20 cellular contexts compared by ENCODE assay signal in genomic region chr16:69116911-69117310, GRCh38. TPM values are rescaled to one million over a fixed set of nuclear protein-coding genes. Genes with fewer than 3 reads are reported as not detected.
DNase-seq lines count a peak whose midpoint lies in the region; ATAC-seq, FAIRE-seq and TF ChIP-seq lines count a peak whose summit lies in the region.
"Had no signal": no experiment of that assay in that cellular context is flagged by ENCODE, and none has a peak within 500 bp of the region (broad histone marks: within the 10 kb centered on the region; RNA-seq: fewer than 3 reads in every experiment).

No MANE protein-coding gene starts in this region.

- H3K27me3 ChIP-seq in stomach (no peaks in the 10 kb centered on the region), colonic mucosa (no peaks in the 10 kb centered on the region)

- H3K27me3 Mint-ChIP-seq in activated naive CD8-positive, alpha-beta T cell treated with anti-CD3 and anti-CD28 coated beads, Interleukin-2, amount 10 ng/mL, durations not matched to agents 7 days and 5 days: no peaks in the 10 kb centered on the region
- H3K27me3 Mint-ChIP-seq in activated naive CD8-positive, alpha-beta T cell treated with anti-CD3 and anti-CD28 coated beads for 36 hours: no peaks in the 10 kb centered on the region
- H3K27me3 Mint-ChIP-seq: B cell had no signal

- 68 to 78% (median 72%) methylated on average over 6 of the region's 6 CpGs for WGBS in stomach, 5 donors

- FAIRE-seq in D721Med (lab: Jason Lieb, UNC): no peak
- FAIRE-seq: G401.6, GM19239, K562 had no signal

- peaks cover 24% of the 10 kb centered on the region for H3K36me3 Mint-ChIP-seq in activated naive CD8-positive, alpha-beta T cell treated with anti-CD3 and anti-CD28 coated beads, Interleukin-2, amount 10 ng/mL, durations not matched to agents 7 days and 5 days
- H3K36me3 Mint-ChIP-seq in activated naive CD8-positive, alpha-beta T cell treated with anti-CD3 and anti-CD28 coated beads for 36 hours: peaks cover 12% of the 10 kb centered on the region

- no peak overlapping the region for H3K9ac ChIP-seq in colonic mucosa (ENCODE audit: low read depth in 2 of 2, low read length in 2 of 2)

- intact Hi-C loops in stomach (cut with DNase I; ENCODE audit: low total_unique reads) (no loop called here), colonic mucosa (cut with DNase I) (no loop called here)

- TF ChIP-seq EP300 in stomach (IDR thresholded peaks at IDR 0.05): no peak

- no peak overlapping the region for H3K4me3 Mint-ChIP-seq in activated naive CD8-positive, alpha-beta T cell treated with anti-CD3 and anti-CD28 coated beads, Interleukin-2, amount 10 ng/mL, durations not matched to agents 7 days and 5 days
- no peak overlapping the region for H3K4me3 Mint-ChIP-seq in activated naive CD8-positive, alpha-beta T cell treated with anti-CD3 and anti-CD28 coated beads for 36 hours
- H3K4me3 Mint-ChIP-seq: B cell had no signal

- no peak for TF ChIP-seq POLR2A in stomach (IDR thresholded peaks at IDR 0.05)

- POLR2A ChIA-PET in activated naive CD8-positive, alpha-beta T cell treated with anti-CD3 and anti-CD28 coated beads, Interleukin-2, amount 10 ng/mL, durations not matched to agents 7 days and 5 days (lab: Charles Lee): no interaction called here

- H3K27ac ChIP-seq in stomach (no peak overlapping the region), colonic mucosa (no peak overlapping the region)

- no peak for TF ChIP-seq CTCF in stomach (IDR thresholded peaks at IDR 0.05)
- TF ChIP-seq CTCF in colonic mucosa (IDR thresholded peaks at IDR 0.05): no peak
- TF ChIP-seq CTCF in D721Med (IDR thresholded peaks at IDR 0.05; ENCODE audit: insufficient read depth, missing control alignments): no peak

- no peak overlapping the region for H3K4me3 ChIP-seq in Jurkat, Clone E6-1 (ENCODE audit: low read length)
- H3K4me3 ChIP-seq in stomach: no peak overlapping the region
- no peak overlapping the region for H3K4me3 ChIP-seq in colonic mucosa
- H3K4me3 ChIP-seq: K562 had no signal

- H3K36me3 ChIP-seq in stomach (peaks cover 49 to 91% (median 84%) of the 10 kb centered on the region in 4 donors), colonic mucosa (peaks cover 4% of the 10 kb centered on the region)

- peaks cover 7% of the 10 kb centered on the region for H3K4me1 Mint-ChIP-seq in activated naive CD8-positive, alpha-beta T cell treated with anti-CD3 and anti-CD28 coated beads, Interleukin-2, amount 10 ng/mL, durations not matched to agents 7 days and 5 days
- H3K4me1 Mint-ChIP-seq in activated naive CD8-positive, alpha-beta T cell treated with anti-CD3 and anti-CD28 coated beads for 36 hours: peaks cover 6% of the 10 kb centered on the region

- H3K27ac Mint-ChIP-seq in activated naive CD8-positive, alpha-beta T cell treated with anti-CD3 and anti-CD28 coated beads, Interleukin-2, amount 10 ng/mL, durations not matched to agents 7 days and 5 days: no peak overlapping the region
- H3K27ac Mint-ChIP-seq in activated naive CD8-positive, alpha-beta T cell treated with anti-CD3 and anti-CD28 coated beads for 36 hours: no peak overlapping the region
- H3K27ac Mint-ChIP-seq: B cell had no signal

- ATAC-seq in activated naive CD8-positive, alpha-beta T cell treated with anti-CD3 and anti-CD28 coated beads, Interleukin-2, amount 10 ng/mL, durations not matched to agents 7 days and 5 days (ENCODE audit: low read depth): no peak
- ATAC-seq: K562 had no signal

- no peaks in the 10 kb centered on the region for H3K9me3 Mint-ChIP-seq in activated naive CD8-positive, alpha-beta T cell treated with anti-CD3 and anti-CD28 coated beads, Interleukin-2, amount 10 ng/mL, durations not matched to agents 7 days and 5 days
- no peaks in the 10 kb centered on the region for H3K9me3 Mint-ChIP-seq in activated naive CD8-positive, alpha-beta T cell treated with anti-CD3 and anti-CD28 coated beads for 36 hours

- peak; percentile 7 for DNase-seq in activated naive CD8-positive, alpha-beta T cell treated with anti-CD3 and anti-CD28 coated beads, Interleukin-2, amount 10 ng/mL, durations not matched to agents 7 days and 5 days
- no peak for DNase-seq in activated naive CD8-positive, alpha-beta T cell treated with anti-CD3 and anti-CD28 coated beads for 36 hours
- DNase-seq in Jurkat, Clone E6-1 (ENCODE audit: low read depth, low spot score): peak; percentile 59
- DNase-seq in mesenteric fat pad (ENCODE audit: low spot score): peak; percentile 62
- peak; percentile 5 for DNase-seq in stomach
- no peak for DNase-seq in colonic mucosa
- DNase-seq in D721Med (ENCODE audit: insufficient read length, low spot score): no peak
- DNase-seq: DMS 273 treated with DMSO at 0.1 percent for 48 hours, GOT3, NCI-H1105 treated with DMSO at 0.1 percent for 48 hours, NCI-H1694, NCI-H2081 treated with DMSO at 0.1 percent for 48 hours, NCI-H446 treated with DMSO at 0.1 percent for 48 hours, NCI-H774, OCI-M1, SHP77 treated with DMSO at 0.1 percent for 48 hours had no signal

- H3K4me1 ChIP-seq in stomach: peaks cover 6 to 18% (median 8%) of the 10 kb centered on the region in 4 donors
- no peaks in the 10 kb centered on the region for H3K4me1 ChIP-seq in colonic mucosa

- H3K9me3 ChIP-seq in stomach (no peaks in the 10 kb centered on the region), colonic mucosa (no peaks in the 10 kb centered on the region)

RNA-seq across cellular contexts. Expression of gene HAS3, which starts 11.5 kb away (rescaled TPM):
- 1 to 10 TPM; 1.2 to 1.6 TPM for total RNA-seq in activated naive CD8-positive, alpha-beta T cell treated with anti-CD3 and anti-CD28 coated beads, Interleukin-2, amount 10 ng/mL, durations not matched to agents 7 days and 5 days
- under 1 TPM; 0.33 to 0.74 TPM for total RNA-seq in activated naive CD8-positive, alpha-beta T cell treated with anti-CD3 and anti-CD28 coated beads for 36 hours
- 1.8 TPM for polyA plus RNA-seq in Jurkat, Clone E6-1 (2012; ENCODE audit: insufficient read depth, insufficient read length)
- total RNA-seq in mesenteric fat pad (0.77 TPM), stomach (10 to 100 TPM in 1 of 5 donors, 1 to 10 TPM in 3, not detected in 1; 1.2 to 10.3 (median 6.3) TPM), colonic mucosa (10 to 100 TPM in 1 of 2 donors, 1 to 10 TPM in 1; 5.1 to 19.9 TPM)
- polyA plus RNA-seq in stomach: 1 to 10 TPM; 1.1 to 5.8 (median 5.1) TPM

RNA-seq across cellular contexts. Expression of gene CHTF8, which starts 15.5 kb away (rescaled TPM):
- total RNA-seq in activated naive CD8-positive, alpha-beta T cell treated with anti-CD3 and anti-CD28 coated beads, Interleukin-2, amount 10 ng/mL, durations not matched to agents 7 days and 5 days: 100 to 1,000 TPM; 126 to 132 TPM
- 100 to 1,000 TPM; 135 to 141 TPM for total RNA-seq in activated naive CD8-positive, alpha-beta T cell treated with anti-CD3 and anti-CD28 coated beads for 36 hours
- 148 TPM for polyA plus RNA-seq in Jurkat, Clone E6-1 (2012; ENCODE audit: insufficient read depth, insufficient read length)
- total RNA-seq in mesenteric fat pad (84.5 TPM), stomach (10 to 100 TPM; 12.3 to 52.7 (median 33.0) TPM), colonic mucosa (100 to 1,000 TPM in 1 of 2 donors, 10 to 100 TPM in 1; 82.9 to 143 TPM)
- polyA plus RNA-seq in stomach: 10 to 100 TPM; 60.1 to 83.2 (median 64.8) TPM

RNA-seq across cellular contexts. Expression of gene UTP4, which starts 15.5 kb away (rescaled TPM):
- 10 to 100 TPM; 40.5 to 41.4 TPM for total RNA-seq in activated naive CD8-positive, alpha-beta T cell treated with anti-CD3 and anti-CD28 coated beads, Interleukin-2, amount 10 ng/mL, durations not matched to agents 7 days and 5 days
- 100 to 1,000 TPM; 149 to 153 TPM for total RNA-seq in activated naive CD8-positive, alpha-beta T cell treated with anti-CD3 and anti-CD28 coated beads for 36 hours
- polyA plus RNA-seq in Jurkat, Clone E6-1 (2012; ENCODE audit: insufficient read depth, insufficient read length): 159 TPM
- total RNA-seq in mesenteric fat pad: 57.4 TPM
- 10 to 100 TPM in 4 of 5 donors, 1 to 10 TPM in 1; 8.1 to 68.8 (median 32.0) TPM for total RNA-seq in stomach
- 10 to 100 TPM; 18.7 to 33.1 (median 23.1) TPM for polyA plus RNA-seq in stomach
- 10 to 100 TPM; 19.2 to 32.9 TPM for total RNA-seq in colonic mucosa

Comparison
In these comparisons a context has a peak if more than half of its experiments do, and no peak if none do; other contexts are left out.
1. DNase-seq: peak in activated naive CD8-positive, alpha-beta T cell treated with anti-CD3 and anti-CD28 coated beads, Interleukin-2, amount 10 ng/mL, durations not matched to agents 7 days and 5 days (single experiment), Jurkat, Clone E6-1 (single experiment), mesenteric fat pad (single experiment) and stomach (single experiment); none in activated naive CD8-positive, alpha-beta T cell treated with anti-CD3 and anti-CD28 coated beads for 36 hours (single experiment), colonic mucosa (single experiment) and D721Med (single experiment).